ENCODE assay signal across 1 cellular context in genomic region chr2:63189026-63189425, GRCh38.
A peak's percentile ranks its signal among the peaks of the same experiment; 100 is the strongest.
TF ChIP-seq lines count a peak whose summit lies in the region.

No MANE protein-coding gene starts in this region.

TF ChIP-seq in K562, 482 proteins besides CTCF, POLR2A, EP300 and RAD21 (continued from another document):
- no peak for TF ChIP-seq REST (CRISPR knock-in tag; IDR thresholded peaks at IDR 0.05; ENCODE audit: low read depth)
- peak; percentile 68 for TF ChIP-seq SMC3 (conservative IDR thresholded peaks at IDR 0.05; ENCODE audit: insufficient read depth, low read depth, low read length)
